ENCODE assay signal across 2 cellular contexts in genomic region chr1:7454052-7454815, GRCh38.
TF ChIP-seq lines count a peak whose summit lies in the region.

No MANE protein-coding gene starts in this region.

TF ChIP-seq in GM23338, 12 proteins besides CTCF, POLR2A, EP300 and RAD21 (continued from another document):
- TF ChIP-seq, protein P1, sequence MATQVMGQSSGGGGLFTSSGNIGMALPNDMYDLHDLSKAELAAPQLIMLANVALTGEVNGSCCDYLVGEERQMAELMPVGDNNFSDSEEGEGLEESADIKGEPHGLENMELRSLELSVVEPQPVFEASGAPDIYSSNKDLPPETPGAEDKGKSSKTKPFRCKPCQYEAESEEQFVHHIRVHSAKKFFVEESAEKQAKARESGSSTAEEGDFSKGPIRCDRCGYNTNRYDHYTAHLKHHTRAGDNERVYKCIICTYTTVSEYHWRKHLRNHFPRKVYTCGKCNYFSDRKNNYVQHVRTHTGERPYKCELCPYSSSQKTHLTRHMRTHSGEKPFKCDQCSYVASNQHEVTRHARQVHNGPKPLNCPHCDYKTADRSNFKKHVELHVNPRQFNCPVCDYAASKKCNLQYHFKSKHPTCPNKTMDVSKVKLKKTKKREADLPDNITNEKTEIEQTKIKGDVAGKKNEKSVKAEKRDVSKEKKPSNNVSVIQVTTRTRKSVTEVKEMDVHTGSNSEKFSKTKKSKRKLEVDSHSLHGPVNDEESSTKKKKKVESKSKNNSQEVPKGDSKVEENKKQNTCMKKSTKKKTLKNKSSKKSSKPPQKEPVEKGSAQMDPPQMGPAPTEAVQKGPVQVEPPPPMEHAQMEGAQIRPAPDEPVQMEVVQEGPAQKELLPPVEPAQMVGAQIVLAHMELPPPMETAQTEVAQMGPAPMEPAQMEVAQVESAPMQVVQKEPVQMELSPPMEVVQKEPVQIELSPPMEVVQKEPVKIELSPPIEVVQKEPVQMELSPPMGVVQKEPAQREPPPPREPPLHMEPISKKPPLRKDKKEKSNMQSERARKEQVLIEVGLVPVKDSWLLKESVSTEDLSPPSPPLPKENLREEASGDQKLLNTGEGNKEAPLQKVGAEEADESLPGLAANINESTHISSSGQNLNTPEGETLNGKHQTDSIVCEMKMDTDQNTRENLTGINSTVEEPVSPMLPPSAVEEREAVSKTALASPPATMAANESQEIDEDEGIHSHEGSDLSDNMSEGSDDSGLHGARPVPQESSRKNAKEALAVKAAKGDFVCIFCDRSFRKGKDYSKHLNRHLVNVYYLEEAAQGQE (IDR thresholded peaks at IDR 0.05; ENCODE audit: unreplicated experiment): no peak
- no peak for TF ChIP-seq ZNF114 (CRISPR knock-in tag; IDR thresholded peaks at IDR 0.05)

TF ChIP-seq in HepG2, 621 proteins besides CTCF, POLR2A, EP300 and RAD21 (continued from another document):
- TF ChIP-seq HCFC1 (IDR thresholded peaks at IDR 0.05; ENCODE audit: low read depth, low read length): no peak
- TF ChIP-seq STAG1 (CRISPR knock-in tag; IDR thresholded peaks at IDR 0.05): peak; percentile 48
- TF ChIP-seq BCL3 (CRISPR knock-in tag; IDR thresholded peaks at IDR 0.05): no peak
